ENCODE assay signal across 1 cellular context in genomic region chr11:68018730-68019190, GRCh38.
TF ChIP-seq lines count a peak whose summit lies in the region.

No MANE protein-coding gene starts in this region.

TF ChIP-seq in H1, 55 proteins besides CTCF, POLR2A, EP300 and RAD21:
- TF ChIP-seq FOSL1 (IDR thresholded peaks at IDR 0.05; ENCODE audit: insufficient read depth, low read depth, low read length) (no peak), ATF2 (IDR thresholded peaks at IDR 0.05; ENCODE audit: low read length) (no peak), HDAC2 (IDR thresholded peaks at IDR 0.05; ENCODE audit: borderline replicate concordance in 1 of 2, low read depth in 2 of 2, low read length in 2 of 2) (no peak), ATF3 (IDR thresholded peaks at IDR 0.05; ENCODE audit: insufficient read depth, low read depth, low read length) (no peak)
